Comparison of ENCODE assay signal across 35 cellular contexts in genomic region chr16:25783226-25783625, GRCh38.
"Had no signal": no experiment of that assay in that cellular context is flagged by ENCODE, and none has a peak within 500 bp of the region (broad histone marks: within the 10 kb centered on the region; RNA-seq: fewer than 3 reads in every experiment).

No MANE protein-coding gene starts in this region.

- H3K4me3 Mint-ChIP-seq: activated B cell treated with CpG ODN at 0.5 μM for 24 hours; activated CD4-positive, alpha-beta memory T cell treated with anti-CD3 and anti-CD28 coated beads for 36 hours; activated CD4-positive, alpha-beta T cell treated with anti-CD3 and anti-CD28 coated beads, Interleukin-2, amount 10 ng/mL, durations not matched to agents 24 days and 14 days; activated CD8-positive, alpha-beta T cell treated with anti-CD3 and anti-CD28 coated beads for 36 hours; activated naive CD4-positive, alpha-beta T cell treated with anti-CD3 and anti-CD28 coated beads for 36 hours; activated naive CD8-positive, alpha-beta T cell treated with anti-CD3 and anti-CD28 coated beads for 36 hours; activated T-cell treated with anti-CD3 and anti-CD28 coated beads, Interleukin-2, amount 50 U/mL, for 4 hours; activated T-cell treated with anti-CD3 and anti-CD28 coated beads, Interleukin-2, amount 50 U/mL, for 72 hours; activated T-helper 1 cell treated with anti-CD3 and anti-CD28 coated beads, Interleukin-12 subunit alpha, Interleukin-12 subunit beta, Interleukin-2, Interleukin-4 antibody, amounts not matched to agents 30 ng/mL and 10 ng/mL and 1 ng/mL, durations not matched to agents 14 hours and 24 hours and 36 hours; activated T-helper 17 cell treated with anti-CD3 and anti-CD28 coated beads, Interleukin-2, amount 50 U/mL, for 72 hours; T-helper 1 cell treated with Interleukin-12 subunit alpha and Interleukin-12 subunit beta and Interleukin-4 antibody, amounts not matched to agents 30 μg/mL and 1 μg/mL, for 36 hours; T-helper 2 cell treated with Interferon-gamma antibody and Interleukin-4, amounts not matched to agents 5 μg/mL and 100 μg/mL, for 36 hours had no signal

- H3K9me3 ChIP-seq: adrenal gland, body of pancreas, breast epithelium had no signal

- H3K27me3 Mint-ChIP-seq: activated B cell treated with CpG ODN at 0.5 μM for 24 hours; activated CD4-positive, alpha-beta memory T cell treated with anti-CD3 and anti-CD28 coated beads for 36 hours had no signal

- H3K27me3 ChIP-seq: body of pancreas, brain microvascular endothelial cell, breast epithelium had no signal

- H3K36me3 ChIP-seq: adrenal gland, brain microvascular endothelial cell, breast epithelium had no signal

- H3K27ac ChIP-seq: adrenal gland, body of pancreas, brain microvascular endothelial cell, breast epithelium, VCaP had no signal

- DNase-seq: activated B cell treated with CpG ODN at 0.5 μM for 24 hours; activated CD4-positive, alpha-beta memory T cell treated with anti-CD3 and anti-CD28 coated beads for 36 hours; activated CD4-positive, alpha-beta T cell treated with anti-CD3 and anti-CD28 coated beads for 4 hours; activated CD4-positive, alpha-beta T cell treated with anti-CD3 and anti-CD28 coated beads, Interleukin-2, amount 10 ng/mL, durations not matched to agents 24 days and 14 days; activated CD4-positive, alpha-beta T cell treated with anti-CD3 and anti-CD28 coated beads, Interleukin-2, amount 50 U/mL, for 1 hour; activated CD4-positive, alpha-beta T cell treated with anti-CD3 and anti-CD28 coated beads, Interleukin-2, amount 50 U/mL, for 4 hours; activated CD4-positive, CD25-positive, alpha-beta regulatory T cell treated with anti-CD3 and anti-CD28 coated beads, Interleukin-2, amount 50 U/mL, for 72 hours; activated CD8-positive, alpha-beta memory T cell treated with anti-CD3 and anti-CD28 coated beads, Interleukin-2, amount 50 U/mL, for 4 hours; activated CD8-positive, alpha-beta T cell treated with anti-CD3 and anti-CD28 coated beads for 36 hours; activated effector memory CD4-positive, alpha-beta T cell treated with anti-CD3 and anti-CD28 coated beads, Interleukin-2, amount 50 U/mL, for 16 hours; activated gamma-delta T cell treated with Interleukin-2 at 50 U/mL for 16 hours; activated naive CD4-positive, alpha-beta T cell; activated naive CD4-positive, alpha-beta T cell treated with anti-CD3 and anti-CD28 coated beads for 36 hours; activated naive CD4-positive, alpha-beta T cell treated with anti-CD3 and anti-CD28 coated beads, Interleukin-2, amount 50 U/mL, for 16 hours; activated naive CD8-positive, alpha-beta T cell treated with anti-CD3 and anti-CD28 coated beads for 36 hours; activated T-cell treated with anti-CD3 and anti-CD28 coated beads for 4 hours; activated T-cell treated with anti-CD3 and anti-CD28 coated beads, Interleukin-2, amount 50 U/mL, for 1 hour; activated T-cell treated with anti-CD3 and anti-CD28 coated beads, Interleukin-2, amount 50 U/mL, for 4 hours; activated T-cell treated with anti-CD3 and anti-CD28 coated beads, Interleukin-2, amount 50 U/mL, for 72 hours; adrenal gland; amniotic stem cell; aorta; body of pancreas; brain microvascular endothelial cell; central memory CD4-positive, alpha-beta T cell; T-helper 1 cell; T-helper 2 cell; T-helper 9 cell had no signal

- H3K4me3 ChIP-seq: adrenal gland, body of pancreas, breast epithelium had no signal

- H3K27ac Mint-ChIP-seq: activated B cell treated with CpG ODN at 0.5 μM for 24 hours; activated CD4-positive, alpha-beta memory T cell treated with anti-CD3 and anti-CD28 coated beads for 36 hours; activated CD4-positive, alpha-beta T cell treated with anti-CD3 and anti-CD28 coated beads, Interleukin-2, amount 10 ng/mL, durations not matched to agents 24 days and 14 days; activated CD8-positive, alpha-beta T cell treated with anti-CD3 and anti-CD28 coated beads for 36 hours; activated naive CD4-positive, alpha-beta T cell treated with anti-CD3 and anti-CD28 coated beads for 36 hours; activated naive CD4-positive, alpha-beta T cell treated with anti-CD3 and anti-CD28 coated beads, Interleukin-2, amount 50 U/mL, for 72 hours; activated naive CD8-positive, alpha-beta T cell treated with anti-CD3 and anti-CD28 coated beads for 36 hours; activated T-cell treated with anti-CD3 and anti-CD28 coated beads, Interleukin-2, amount 50 U/mL, for 72 hours; activated T-helper 1 cell treated with anti-CD3 and anti-CD28 coated beads, Interleukin-12 subunit alpha, Interleukin-12 subunit beta, Interleukin-2, Interleukin-4 antibody, amounts not matched to agents 30 ng/mL and 10 ng/mL and 1 ng/mL, durations not matched to agents 14 hours and 24 hours and 36 hours; activated T-helper 17 cell treated with anti-CD3 and anti-CD28 coated beads, Interleukin-2, amount 50 U/mL, for 72 hours; T-helper 1 cell treated with Interleukin-12 subunit alpha and Interleukin-12 subunit beta and Interleukin-4 antibody, amounts not matched to agents 30 μg/mL and 1 μg/mL, for 36 hours; T-helper 2 cell treated with Interferon-gamma antibody and Interleukin-4, amounts not matched to agents 5 μg/mL and 100 μg/mL, for 36 hours had no signal

- ATAC-seq: activated CD8-positive, alpha-beta T cell treated with anti-CD3 and anti-CD28 coated beads for 36 hours; activated naive CD4-positive, alpha-beta T cell treated with anti-CD3 and anti-CD28 coated beads, Interleukin-2, amount 50 U/mL, for 72 hours; activated T-cell treated with anti-CD3 and anti-CD28 coated beads, Interleukin-2, amount 50 U/mL, for 4 hours; activated T-cell treated with anti-CD3 and anti-CD28 coated beads, Interleukin-2, amount 50 U/mL, for 72 hours; activated T-helper 17 cell treated with anti-CD3 and anti-CD28 coated beads, Interleukin-2, amount 50 U/mL, for 72 hours; body of pancreas had no signal

- H3K4me1 Mint-ChIP-seq: activated B cell treated with CpG ODN at 0.5 μM for 24 hours; activated CD4-positive, alpha-beta T cell treated with anti-CD3 and anti-CD28 coated beads, Interleukin-2, amount 10 ng/mL, durations not matched to agents 24 days and 14 days; activated naive CD8-positive, alpha-beta T cell treated with anti-CD3 and anti-CD28 coated beads for 36 hours; activated T-helper 17 cell treated with anti-CD3 and anti-CD28 coated beads, Interleukin-2, amount 50 U/mL, for 72 hours had no signal

- H3K4me1 ChIP-seq: adrenal gland, body of pancreas, breast epithelium had no signal

- H3K36me3 Mint-ChIP-seq: activated CD4-positive, alpha-beta memory T cell treated with anti-CD3 and anti-CD28 coated beads for 36 hours; activated naive CD4-positive, alpha-beta T cell treated with anti-CD3 and anti-CD28 coated beads, Interleukin-2, amount 50 U/mL, for 72 hours; activated naive CD8-positive, alpha-beta T cell treated with anti-CD3 and anti-CD28 coated beads for 36 hours had no signal

- H3K9me3 Mint-ChIP-seq: activated B cell treated with CpG ODN at 0.5 μM for 24 hours; activated CD4-positive, alpha-beta memory T cell treated with anti-CD3 and anti-CD28 coated beads for 36 hours; activated CD4-positive, alpha-beta T cell treated with anti-CD3 and anti-CD28 coated beads, Interleukin-2, amount 10 ng/mL, durations not matched to agents 24 days and 14 days; activated CD8-positive, alpha-beta T cell treated with anti-CD3 and anti-CD28 coated beads for 36 hours; activated naive CD4-positive, alpha-beta T cell treated with anti-CD3 and anti-CD28 coated beads for 36 hours; activated naive CD8-positive, alpha-beta T cell treated with anti-CD3 and anti-CD28 coated beads for 36 hours; activated T-cell treated with anti-CD3 and anti-CD28 coated beads, Interleukin-2, amount 50 U/mL, for 4 hours; T-helper 2 cell treated with Interferon-gamma antibody and Interleukin-4, amounts not matched to agents 5 μg/mL and 100 μg/mL, for 36 hours had no signal
